In the genomic region with DNA sequence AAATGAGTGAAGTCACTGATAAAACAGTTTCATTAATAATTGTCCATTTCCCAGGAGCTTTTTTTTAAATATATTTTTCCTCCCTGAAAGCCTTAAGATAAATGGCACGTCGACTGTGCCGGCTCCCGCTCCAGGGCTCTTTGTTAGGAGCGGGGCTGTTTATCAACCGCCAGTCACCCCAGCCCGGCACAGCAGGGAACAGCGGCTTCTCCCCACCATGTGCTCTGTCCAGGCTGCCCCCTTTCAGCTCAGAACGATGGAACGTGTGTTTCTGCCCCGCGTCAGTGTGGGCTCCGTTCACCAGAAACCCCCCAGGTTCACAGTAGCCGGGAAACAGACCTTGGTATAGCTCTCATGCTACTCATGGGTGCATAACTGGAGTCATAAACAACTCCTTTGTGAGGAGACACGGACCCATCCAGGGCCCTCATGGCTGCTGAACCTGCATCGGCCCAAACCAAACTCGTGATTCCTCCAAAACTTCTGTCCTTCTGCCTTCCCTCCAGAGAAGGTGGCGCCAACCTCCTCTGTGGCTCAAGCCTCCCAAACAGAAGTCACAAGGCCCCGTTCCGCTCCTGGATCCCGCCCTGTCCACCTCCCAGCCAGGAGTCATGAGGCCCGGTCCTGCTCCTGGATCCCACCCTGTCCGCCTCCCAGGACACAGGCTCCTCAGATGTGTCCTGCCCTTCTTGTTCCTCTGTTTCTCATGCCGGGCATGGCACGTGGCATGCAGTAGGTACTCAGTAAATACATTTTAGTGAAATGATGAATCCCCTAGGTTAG, we compare ENCODE assay signal across 26 cellular contexts.
"Had no signal": no experiment of that assay in that cellular context is flagged by ENCODE, and none has a peak within 500 bp of the region (broad histone marks: within the 10 kb centered on the region; RNA-seq: fewer than 3 reads in every experiment).

No MANE protein-coding gene starts in this region.

- H3K27me3 ChIP-seq: colonic mucosa had no signal

- H3K27me3 Mint-ChIP-seq: activated naive CD4-positive, alpha-beta T cell treated with anti-CD3 and anti-CD28 coated beads, Interleukin-2, amount 50 U/mL, for 24 hours had no signal

- H3K4me3 ChIP-seq: colonic mucosa, gastrocnemius medialis, prostate gland, SK-N-MC, smooth muscle cell, stomach, tibial artery had no signal

- DNase-seq: activated CD4-positive, alpha-beta memory T cell treated with anti-CD3 and anti-CD28 coated beads, Interleukin-2, amount 10 ng/mL, durations not matched to agents 7 days and 5 days; activated CD4-positive, alpha-beta T cell treated with anti-CD3 and anti-CD28 coated beads for 1 hour; activated CD4-positive, alpha-beta T cell treated with anti-CD3 and anti-CD28 coated beads, Interleukin-2, amount 10 ng/mL, durations not matched to agents 7 days and 5 days; activated naive CD8-positive, alpha-beta T cell treated with anti-CD3 and anti-CD28 coated beads, Interleukin-2, amount 50 U/mL, for 24 hours; activated T-cell treated with anti-CD3 and anti-CD28 coated beads, Interleukin-2, amount 50 U/mL, for 4 hours; amygdala; colonic mucosa; effector memory CD4-positive, alpha-beta T cell; gastrocnemius medialis; glutamatergic neuron; left cardiac atrium; midbrain; naive thymus-derived CD4-positive, alpha-beta T cell; stimulated activated CD4-positive, alpha-beta T cell treated with anti-CD3 and anti-CD28 coated beads, Interleukin-15, amount 100 ng/mL, for 24 hours; stimulated activated CD4-positive, alpha-beta T cell treated with anti-CD3 and anti-CD28 coated beads, Interleukin-2, amount 100 ng/mL, for 24 hours; stimulated activated naive B cell treated with anti-CD40 and anti-IgM and Interleukin-4, amounts not matched to agents 10 μg/mL and 1 μg/mL and 100 μg/mL, for 72 hours; stomach; SW 1271; tibial artery had no signal

- H3K4me1 Mint-ChIP-seq: activated CD4-positive, alpha-beta memory T cell treated with anti-CD3 and anti-CD28 coated beads, Interleukin-2, amount 10 ng/mL, durations not matched to agents 7 days and 5 days; activated CD4-positive, alpha-beta T cell treated with anti-CD3 and anti-CD28 coated beads, Interleukin-2, amount 10 ng/mL, durations not matched to agents 7 days and 5 days; activated naive CD4-positive, alpha-beta T cell treated with anti-CD3 and anti-CD28 coated beads, Interleukin-2, amount 50 U/mL, for 24 hours; activated naive CD8-positive, alpha-beta T cell treated with anti-CD3 and anti-CD28 coated beads, Interleukin-2, amount 50 U/mL, for 24 hours; memory B cell; naive thymus-derived CD4-positive, alpha-beta T cell had no signal

- H3K27ac Mint-ChIP-seq: activated CD4-positive, alpha-beta memory T cell treated with anti-CD3 and anti-CD28 coated beads, Interleukin-2, amount 10 ng/mL, durations not matched to agents 7 days and 5 days; activated CD4-positive, alpha-beta T cell treated with anti-CD3 and anti-CD28 coated beads, Interleukin-2, amount 10 ng/mL, durations not matched to agents 7 days and 5 days; activated naive CD4-positive, alpha-beta T cell treated with anti-CD3 and anti-CD28 coated beads, Interleukin-2, amount 50 U/mL, for 24 hours; activated naive CD8-positive, alpha-beta T cell treated with anti-CD3 and anti-CD28 coated beads, Interleukin-2, amount 50 U/mL, for 24 hours; activated T-helper 2 cell treated with anti-CD3 and anti-CD28 coated beads, Interferon-gamma antibody, Interleukin-2, Interleukin-4, amounts not matched to agents 10 μg/mL and 5 μg/mL and 100 μg/mL, durations not matched to agents 14 hours and 24 hours and 36 hours; memory B cell; naive thymus-derived CD4-positive, alpha-beta T cell; stimulated activated naive B cell treated with anti-CD40 and anti-IgM and Interleukin-4, amounts not matched to agents 10 μg/mL and 1 μg/mL and 100 μg/mL, for 72 hours; T-helper 1 cell treated with Interleukin-12 subunit alpha and Interleukin-12 subunit beta and Interleukin-4 antibody, amounts not matched to agents 30 μg/mL and 1 μg/mL, for 36 hours had no signal

- H3K9me3 Mint-ChIP-seq: activated CD4-positive, alpha-beta memory T cell treated with anti-CD3 and anti-CD28 coated beads, Interleukin-2, amount 10 ng/mL, durations not matched to agents 7 days and 5 days; activated CD4-positive, alpha-beta T cell treated with anti-CD3 and anti-CD28 coated beads, Interleukin-2, amount 10 ng/mL, durations not matched to agents 7 days and 5 days; activated naive CD4-positive, alpha-beta T cell treated with anti-CD3 and anti-CD28 coated beads, Interleukin-2, amount 50 U/mL, for 24 hours; activated naive CD8-positive, alpha-beta T cell treated with anti-CD3 and anti-CD28 coated beads, Interleukin-2, amount 50 U/mL, for 24 hours; activated T-cell treated with anti-CD3 and anti-CD28 coated beads, Interleukin-2, amount 50 U/mL, for 4 hours; activated T-helper 2 cell treated with anti-CD3 and anti-CD28 coated beads, Interferon-gamma antibody, Interleukin-2, Interleukin-4, amounts not matched to agents 10 μg/mL and 5 μg/mL and 100 μg/mL, durations not matched to agents 14 hours and 24 hours and 36 hours; memory B cell; naive thymus-derived CD4-positive, alpha-beta T cell; stimulated activated naive B cell treated with anti-CD40 and anti-IgM and Interleukin-4, amounts not matched to agents 10 μg/mL and 1 μg/mL and 100 μg/mL, for 72 hours; T-helper 1 cell treated with Interleukin-12 subunit alpha and Interleukin-12 subunit beta and Interleukin-4 antibody, amounts not matched to agents 30 μg/mL and 1 μg/mL, for 36 hours had no signal

- H3K4me2 ChIP-seq: smooth muscle cell had no signal

- ATAC-seq: activated naive CD8-positive, alpha-beta T cell treated with anti-CD3 and anti-CD28 coated beads, Interleukin-2, amount 50 U/mL, for 24 hours; activated T-cell treated with anti-CD3 and anti-CD28 coated beads, Interleukin-2, amount 50 U/mL, for 4 hours; gastrocnemius medialis; left cardiac atrium; naive thymus-derived CD4-positive, alpha-beta T cell; stimulated activated naive B cell treated with anti-CD40 and anti-IgM and Interleukin-4, amounts not matched to agents 10 μg/mL and 1 μg/mL and 100 μg/mL, for 72 hours had no signal

- H3K27ac ChIP-seq: colonic mucosa, gastrocnemius medialis, prostate gland, SK-N-MC, stomach, tibial artery had no signal

- H3K36me3 Mint-ChIP-seq: activated naive CD4-positive, alpha-beta T cell treated with anti-CD3 and anti-CD28 coated beads, Interleukin-2, amount 50 U/mL, for 24 hours; memory B cell; naive thymus-derived CD4-positive, alpha-beta T cell; stimulated activated naive B cell treated with anti-CD40 and anti-IgM and Interleukin-4, amounts not matched to agents 10 μg/mL and 1 μg/mL and 100 μg/mL, for 72 hours had no signal

- H3K9me3 ChIP-seq: colonic mucosa, gastrocnemius medialis, prostate gland, stomach, tibial artery had no signal

- H3K36me3 ChIP-seq: colonic mucosa, gastrocnemius medialis, prostate gland, stomach, tibial artery had no signal

- H3K4me3 Mint-ChIP-seq: activated CD4-positive, alpha-beta memory T cell treated with anti-CD3 and anti-CD28 coated beads, Interleukin-2, amount 10 ng/mL, durations not matched to agents 7 days and 5 days; activated CD4-positive, alpha-beta T cell treated with anti-CD3 and anti-CD28 coated beads, Interleukin-2, amount 10 ng/mL, durations not matched to agents 7 days and 5 days; activated naive CD4-positive, alpha-beta T cell treated with anti-CD3 and anti-CD28 coated beads, Interleukin-2, amount 50 U/mL, for 24 hours; activated naive CD8-positive, alpha-beta T cell treated with anti-CD3 and anti-CD28 coated beads, Interleukin-2, amount 50 U/mL, for 24 hours; activated T-cell treated with anti-CD3 and anti-CD28 coated beads, Interleukin-2, amount 50 U/mL, for 4 hours; memory B cell; naive thymus-derived CD4-positive, alpha-beta T cell; stimulated activated naive B cell treated with anti-CD40 and anti-IgM and Interleukin-4, amounts not matched to agents 10 μg/mL and 1 μg/mL and 100 μg/mL, for 72 hours; T-helper 1 cell treated with Interleukin-12 subunit alpha and Interleukin-12 subunit beta and Interleukin-4 antibody, amounts not matched to agents 30 μg/mL and 1 μg/mL, for 36 hours had no signal

- H3K4me1 ChIP-seq: colonic mucosa, gastrocnemius medialis, prostate gland, stomach, tibial artery had no signal
